16 cellular contexts compared by ENCODE assay signal in genomic region chr11:28231475-28231874, GRCh38.
DNase-seq lines count a peak whose midpoint lies in the region; ATAC-seq lines count a peak whose summit lies in the region.
"Had no signal": no experiment of that assay in that cellular context is flagged by ENCODE, and none has a peak within 500 bp of the region (broad histone marks: within the 10 kb centered on the region; RNA-seq: fewer than 3 reads in every experiment).

No MANE protein-coding gene starts in this region.

- no peak overlapping the region for H3K4me3 ChIP-seq in adipocyte (ENCODE audit: low read length)
- no peak overlapping the region for H3K4me3 ChIP-seq in skeletal muscle cell (ENCODE audit: low read depth, low read length)
- H3K4me3 ChIP-seq: SJCRH30 had no signal

- ATAC-seq in HG03378 (IDR thresholded peaks at IDR 0.05; ENCODE audit: unreplicated experiment), result no peak

- no peaks in the 10 kb centered on the region for H3K9me3 ChIP-seq in adipocyte (ENCODE audit: control insufficient read depth, low read length)
- H3K9me3 ChIP-seq: SJCRH30 had no signal

- H3K36me3 ChIP-seq in adipocyte (ENCODE audit: control insufficient read depth, insufficient read depth, low read length, severe bottlenecking), result no peaks in the 10 kb centered on the region
- H3K36me3 ChIP-seq: SJCRH30 had no signal

- DNase-seq in ELR (ENCODE audit: low read depth) (peak; percentile 19), adipocyte (ENCODE audit: low read depth) (peak; percentile 56), fibroblast of peridontal ligament (ENCODE audit: extremely low read depth) (peak; percentile 77), skeletal muscle cell (ENCODE audit: low read depth) (peak; percentile 13), NCI-H345 treated with DMSO at 0.1 percent for 48 hours (lab: John Stamatoyannopoulos, UW; ENCODE audit: unreplicated experiment) (no peak), NCI-H1436 treated with DMSO at 0.1 percent for 48 hours (lab: John Stamatoyannopoulos, UW) (no peak)
- DNase-seq in stimulated activated CD8-positive, alpha-beta memory T cell treated with anti-CD3 and anti-CD28 coated beads, Interleukin-4, amount 100 ng/mL, for 48 hours, result no peak
- DNase-seq: DMS153; H9; Karpas-422; NCI-H1417 treated with DMSO at 0.1 percent for 48 hours; NCI-H2081; NCI-H526; NK-92 treated with Interleukin-12 subunit alpha and Interleukin-12 subunit beta, amount 100 ng/mL, for 24 hours; SJCRH30 had no signal

- H3K9ac ChIP-seq in adipocyte (ENCODE audit: low read length), result no peak overlapping the region

- H3K4me1 ChIP-seq in adipocyte (ENCODE audit: control insufficient read depth, insufficient read depth, low read length), result peaks cover 13% of the 10 kb centered on the region

- no peaks in the 10 kb centered on the region for H3K27me3 ChIP-seq in adipocyte (replicated peaks; ENCODE audit: control insufficient read depth, insufficient read depth, low read length)
- H3K27me3 ChIP-seq: SJCRH30 had no signal

Comparison
In these comparisons a context has a peak if more than half of its experiments do, and no peak if none do; other contexts are left out.
1. DNase-seq: peak in ELR (single experiment), adipocyte (single experiment), fibroblast of peridontal ligament (single experiment) and skeletal muscle cell (single experiment); none in NCI-H345 treated with DMSO at 0.1 percent for 48 hours (single experiment), NCI-H1436 treated with DMSO at 0.1 percent for 48 hours (single experiment) and stimulated activated CD8-positive, alpha-beta memory T cell treated with anti-CD3 and anti-CD28 coated beads, Interleukin-4, amount 100 ng/mL, for 48 hours (single experiment).